Comparison of ENCODE assay signal across 16 cellular contexts in genomic region chr3:119205209-119205608, GRCh38. TPM values are rescaled to one million over a fixed set of nuclear protein-coding genes. Genes with fewer than 3 reads are reported as not detected.
"Had no signal": no experiment of that assay in that cellular context is flagged by ENCODE, and none has a peak within 500 bp of the region (broad histone marks: within the 10 kb centered on the region; RNA-seq: fewer than 3 reads in every experiment).

No MANE protein-coding gene starts in this region.

- H3K4me1 Mint-ChIP-seq: activated B cell treated with CpG ODN at 0.5 μM for 24 hours; stimulated activated memory B cell treated with anti-CD40 and anti-IgM and Interleukin-4, amounts not matched to agents 10 μg/mL and 1 μg/mL and 100 μg/mL, for 72 hours had no signal

- H3K4me2 ChIP-seq: hepatocyte, neural progenitor cell had no signal

- DNase-seq: activated B cell treated with CpG ODN at 0.5 μM for 24 hours; activated naive CD4-positive, alpha-beta T cell treated with Interleukin-2 at 50 U/mL for 16 hours; dorsolateral prefrontal cortex; erythroblast; left ventricle myocardium inferior; pancreas; retina; tibial artery; uterus had no signal

- H3K9me3 Mint-ChIP-seq: activated B cell treated with CpG ODN at 0.5 μM for 24 hours; neural progenitor cell; stimulated activated memory B cell treated with anti-CD40 and anti-IgM and Interleukin-4, amounts not matched to agents 10 μg/mL and 1 μg/mL and 100 μg/mL, for 72 hours had no signal

- H3K4me3 Mint-ChIP-seq: activated B cell treated with CpG ODN at 0.5 μM for 24 hours; neural progenitor cell; stimulated activated memory B cell treated with anti-CD40 and anti-IgM and Interleukin-4, amounts not matched to agents 10 μg/mL and 1 μg/mL and 100 μg/mL, for 72 hours had no signal

- H3K36me3 ChIP-seq: neural progenitor cell, pancreas, uterus had no signal

- H3K4me1 ChIP-seq: neural progenitor cell, tibial artery, uterus had no signal

- H3K27me3 Mint-ChIP-seq: activated B cell treated with CpG ODN at 0.5 μM for 24 hours; stimulated activated memory B cell treated with anti-CD40 and anti-IgM and Interleukin-4, amounts not matched to agents 10 μg/mL and 1 μg/mL and 100 μg/mL, for 72 hours had no signal

- H3K9ac ChIP-seq: neural progenitor cell had no signal

- H3K9me3 ChIP-seq: left ventricle myocardium inferior, pancreas, tibial artery, uterus had no signal

- H3K79me2 ChIP-seq: hepatocyte had no signal

- H3K4me3 ChIP-seq: cardiac muscle cell, dorsolateral prefrontal cortex, hepatocyte, left ventricle myocardium inferior, neural progenitor cell, pancreas, tibial artery, uterus had no signal

- H3K27ac Mint-ChIP-seq: activated B cell treated with CpG ODN at 0.5 μM for 24 hours; neural progenitor cell; stimulated activated memory B cell treated with anti-CD40 and anti-IgM and Interleukin-4, amounts not matched to agents 10 μg/mL and 1 μg/mL and 100 μg/mL, for 72 hours had no signal

- H3K27me3 ChIP-seq: cardiac muscle cell, dorsolateral prefrontal cortex, hepatocyte, neural progenitor cell, pancreas, tibial artery, uterus had no signal

- H2AFZ ChIP-seq: hepatocyte, neural progenitor cell had no signal

- ATAC-seq: stimulated activated memory B cell treated with anti-CD40 and anti-IgM and Interleukin-4, amounts not matched to agents 10 μg/mL and 1 μg/mL and 100 μg/mL, for 72 hours had no signal

- H3K27ac ChIP-seq: cardiac muscle cell, dorsolateral prefrontal cortex, hepatocyte, left ventricle myocardium inferior, neural progenitor cell, tibial artery, uterus had no signal

RNA-seq across cellular contexts. Expression of gene UPK1B, which starts 31.8 kb away (rescaled TPM):
- total RNA-seq: activated B cell treated with CpG ODN at 0.5 μM for 24 hours; activated CD8-positive, alpha-beta memory T cell treated with anti-CD3 and anti-CD28 coated beads for 36 hours; cardiac muscle cell; left ventricle myocardium inferior; T-helper 2 cell treated with Interferon-gamma antibody and Interleukin-4, amounts not matched to agents 100 ng/mL and 5 ng/mL, for 36 hours had no signal

RNA-seq across cellular contexts. Expression of gene TEX55, which starts 59.2 kb away (rescaled TPM):
- total RNA-seq: activated B cell treated with CpG ODN at 0.5 μM for 24 hours; activated CD8-positive, alpha-beta memory T cell treated with anti-CD3 and anti-CD28 coated beads for 36 hours; cardiac muscle cell; dorsolateral prefrontal cortex; hepatocyte; left ventricle myocardium inferior; pancreas; T-helper 2 cell treated with Interferon-gamma antibody and Interleukin-4, amounts not matched to agents 100 ng/mL and 5 ng/mL, for 36 hours; uterus had no signal
- polyA plus RNA-seq: adipose tissue, cardiac muscle cell, hepatocyte, pancreas had no signal
